9 cellular contexts compared by ENCODE assay signal in genomic region chr17:57940217-57940616, GRCh38. TPM values are rescaled to one million over a fixed set of nuclear protein-coding genes. Genes with fewer than 3 reads are reported as not detected.
DNase-seq lines count a peak whose midpoint lies in the region; ATAC-seq and TF ChIP-seq lines count a peak whose summit lies in the region.
"Had no signal": no experiment of that assay in that cellular context is flagged by ENCODE, and none has a peak within 500 bp of the region (broad histone marks: within the 10 kb centered on the region; RNA-seq: fewer than 3 reads in every experiment).

No MANE protein-coding gene starts in this region.

- no peaks in the 10 kb centered on the region for H3K36me3 ChIP-seq in esophagus squamous epithelium
- H3K36me3 ChIP-seq in skeletal muscle tissue (ENCODE audit: control insufficient read depth in 3 of 3, insufficient read depth in 3 of 3, low read length in 3 of 3), result no peaks in the 10 kb centered on the region
- no peaks in the 10 kb centered on the region for H3K36me3 ChIP-seq in left lung
- no peaks in the 10 kb centered on the region for H3K36me3 ChIP-seq in mesendoderm (ENCODE audit: control insufficient read depth, insufficient read depth, low read length)

- no peak overlapping the region for H2BK15ac ChIP-seq in mesendoderm (replicated peaks; ENCODE audit: low read depth)

- no peaks in the 10 kb centered on the region for H3K9me3 Mint-ChIP-seq in activated CD4-positive, alpha-beta T cell treated with anti-CD3 and anti-CD28 coated beads, Interleukin-2, amount 10 ng/mL, durations not matched to agents 7 days and 5 days
- H3K9me3 Mint-ChIP-seq: activated naive CD8-positive, alpha-beta T cell treated with anti-CD3 and anti-CD28 coated beads, Interleukin-2, amount 50 U/mL, for 24 hours had no signal

- no peak overlapping the region for H3K4me2 ChIP-seq in mesendoderm (ENCODE audit: low read length)

- H3K56ac ChIP-seq in mesendoderm (ENCODE audit: low read length), result no peak overlapping the region

- H3K18ac ChIP-seq in mesendoderm (ENCODE audit: low read length), result no peak overlapping the region

- no peak for TF ChIP-seq POLR2A in esophagus squamous epithelium (IDR thresholded peaks at IDR 0.05)

- H3K9me3 ChIP-seq in esophagus squamous epithelium (no peaks in the 10 kb centered on the region), skeletal muscle tissue (ENCODE audit: control insufficient read depth in 3 of 3, low read length in 3 of 3) (no peaks in the 10 kb centered on the region), left lung (no peaks in the 10 kb centered on the region)

- H3K23ac ChIP-seq in mesendoderm (ENCODE audit: low read length), result no peak overlapping the region

- H3K27ac ChIP-seq in esophagus squamous epithelium (peak overlapping the region; percentile 84 to 98 (median 90)), skeletal muscle tissue (ENCODE audit: low read depth, low read length) (peak overlapping the region; percentile 25), left lung (peak overlapping the region in 1 of 2 donors; percentile 50), mesendoderm (ENCODE audit: low read depth, low read length) (no peak overlapping the region)

- no peak overlapping the region for H3K4me3 Mint-ChIP-seq in activated CD4-positive, alpha-beta T cell treated with anti-CD3 and anti-CD28 coated beads, Interleukin-2, amount 10 ng/mL, durations not matched to agents 7 days and 5 days
- H3K4me3 Mint-ChIP-seq: activated naive CD8-positive, alpha-beta T cell treated with anti-CD3 and anti-CD28 coated beads, Interleukin-2, amount 50 U/mL, for 24 hours had no signal

- WGBS in esophagus squamous epithelium, 2 donors, result 48% methylated on average over 5 of the region's 5 CpGs
- WGBS in mesendoderm (ENCODE audit: extremely low coverage, insufficient coverage, low lambda C conversion rate), result no CpG with 5 or more reads among the region's 5 CpGs

- H3K27me3 Mint-ChIP-seq in activated CD4-positive, alpha-beta T cell treated with anti-CD3 and anti-CD28 coated beads, Interleukin-2, amount 10 ng/mL, durations not matched to agents 7 days and 5 days, result peaks cover 36% of the 10 kb centered on the region

- peaks cover 2% of the 10 kb centered on the region for H3K79me2 ChIP-seq in mesendoderm (ENCODE audit: control insufficient read depth, insufficient read depth, low read length)

- no peak overlapping the region for H3K4ac ChIP-seq in mesendoderm (ENCODE audit: low read depth, low read length)

- intact Hi-C loops in esophagus squamous epithelium (cut with DNase I) (loop anchor here (10.0 kb wide), 2 partner anchors 45 to 55 kb away; no protein-coding TSS in a partner anchor), left lung (cut with DNase I) (no loop called here)

- TF ChIP-seq CTCF in esophagus squamous epithelium (IDR thresholded peaks at IDR 0.05) (no peak), left lung (IDR thresholded peaks at IDR 0.05) (no peak)

- no peak overlapping the region for H4K8ac ChIP-seq in mesendoderm (ENCODE audit: low read depth, low read length)

- H3K27me3 ChIP-seq in esophagus squamous epithelium, result no peaks in the 10 kb centered on the region
- no peaks in the 10 kb centered on the region for H3K27me3 ChIP-seq in skeletal muscle tissue (ENCODE audit: control insufficient read depth in 3 of 3, insufficient read depth in 3 of 3, low read length in 3 of 3)
- H3K27me3 ChIP-seq in left lung, result no peaks in the 10 kb centered on the region
- H3K27me3 ChIP-seq in mesendoderm (ENCODE audit: insufficient read depth, low read length, poor library complexity), result no peaks in the 10 kb centered on the region

- no peak overlapping the region for H2BK5ac ChIP-seq in mesendoderm (ENCODE audit: low read length)

- CTCF ChIA-PET in activated CD4-positive, alpha-beta T cell treated with anti-CD3 and anti-CD28 coated beads, Interleukin-2, amount 10 ng/mL, durations not matched to agents 7 days and 5 days (lab: Charles Lee), result interaction anchor here (0.7 to 1.6 kb wide), 4 partner anchors 8 to 15 kb away, joined by 3 to 5 read pairs (median 4); partner anchors contain the start of gene CUEDC1

- H4K5ac ChIP-seq in mesendoderm (ENCODE audit: low read length), result no peak overlapping the region

- POLR2A ChIA-PET in activated CD4-positive, alpha-beta T cell treated with anti-CD3 and anti-CD28 coated beads, Interleukin-2, amount 10 ng/mL, durations not matched to agents 7 days and 5 days (lab: Charles Lee), result no interaction called here

- H3K27ac Mint-ChIP-seq in activated CD4-positive, alpha-beta T cell treated with anti-CD3 and anti-CD28 coated beads, Interleukin-2, amount 10 ng/mL, durations not matched to agents 7 days and 5 days, result no peak overlapping the region
- H3K27ac Mint-ChIP-seq: activated naive CD8-positive, alpha-beta T cell treated with anti-CD3 and anti-CD28 coated beads, Interleukin-2, amount 50 U/mL, for 24 hours had no signal

- peak overlapping the region in 1 of 3 donors; percentile 18 for H3K9ac ChIP-seq in skeletal muscle tissue (ENCODE audit: low read depth in 1 of 3, low read length in 3 of 3)
- H3K9ac ChIP-seq in mesendoderm (ENCODE audit: low read length), result no peak overlapping the region

- peaks cover 8% of the 10 kb centered on the region for H3K79me1 ChIP-seq in mesendoderm (ENCODE audit: low read length)

- H3K4me1 Mint-ChIP-seq in activated CD4-positive, alpha-beta T cell treated with anti-CD3 and anti-CD28 coated beads, Interleukin-2, amount 10 ng/mL, durations not matched to agents 7 days and 5 days, result peaks cover 5% of the 10 kb centered on the region

- ATAC-seq in left lung, result no peak

- no peak overlapping the region for H2BK120ac ChIP-seq in mesendoderm (ENCODE audit: low read depth, low read length)

- no peak overlapping the region for H2AK5ac ChIP-seq in mesendoderm (ENCODE audit: low read length)

- H3K4me3 ChIP-seq in esophagus squamous epithelium (no peak overlapping the region), skeletal muscle tissue (ENCODE audit: low read length in 3 of 3) (peak overlapping the region; percentile 13 to 38 (median 20)), left lung (no peak overlapping the region), mesendoderm (ENCODE audit: low read length) (no peak overlapping the region)

- DNase-seq in NCI-H1436 (lab: John Stamatoyannopoulos, UW) (peak; percentile 46), NCI-H1436 treated with DMSO at 0.1 percent for 48 hours (lab: John Stamatoyannopoulos, UW) (no peak), NCI-H526 treated with DMSO at 0.1 percent for 48 hours (lab: John Stamatoyannopoulos, UW) (peak; percentile 98), esophagus squamous epithelium (lab: John Stamatoyannopoulos, UW) (no peak), left lung (no peak), mesendoderm (no peak)
- no peak for DNase-seq in activated CD4-positive, alpha-beta T cell treated with anti-CD3 and anti-CD28 coated beads, Interleukin-2, amount 10 ng/mL, durations not matched to agents 7 days and 5 days

- H3K4me1 ChIP-seq in esophagus squamous epithelium (peaks cover 53 to 100% (median 77%) of the 10 kb centered on the region in 3 donors), skeletal muscle tissue (ENCODE audit: control insufficient read depth in 3 of 3, insufficient read depth in 3 of 3, low read length in 3 of 3) (peaks cover 77 to 80% (median 79%) of the 10 kb centered on the region in 3 donors), left lung (peaks cover 29 to 66% of the 10 kb centered on the region in 2 donors), mesendoderm (ENCODE audit: control insufficient read depth, low read depth, low read length) (peaks cover 8% of the 10 kb centered on the region)

- no peaks in the 10 kb centered on the region for H3K36me3 Mint-ChIP-seq in activated CD4-positive, alpha-beta T cell treated with anti-CD3 and anti-CD28 coated beads, Interleukin-2, amount 10 ng/mL, durations not matched to agents 7 days and 5 days (ENCODE audit: low read depth)

RNA-seq across cellular contexts. Expression of gene CUEDC1, which starts 15.0 kb away (rescaled TPM):
- total RNA-seq in esophagus squamous epithelium, result 10 to 100 TPM in 3 of 4 donors, 1 to 10 TPM in 1; 7.4 to 27.3 (median 18.4) TPM
- 10.4 TPM for total RNA-seq in skeletal muscle tissue
- under 1 TPM in 1 of 2 experiments, not detected in 1; 0.47 TPM for total RNA-seq in activated CD4-positive, alpha-beta T cell treated with anti-CD3 and anti-CD28 coated beads, Interleukin-2, amount 10 ng/mL, durations not matched to agents 7 days and 5 days
- total RNA-seq in left lung, result 10 to 100 TPM; 44.1 to 47.3 TPM
- polyA plus RNA-seq in mesendoderm (2013, experiment 1 of 2), result 7.0 TPM
- polyA plus RNA-seq in mesendoderm (2013, experiment 2 of 2), result 7.6 TPM

RNA-seq across cellular contexts. Expression of gene VEZF1, which starts 47.8 kb away (rescaled TPM):
- total RNA-seq in esophagus squamous epithelium (10 to 100 TPM; 20.3 to 61.4 (median 27.4) TPM), skeletal muscle tissue (30.3 TPM), left lung (10 to 100 TPM; 62.7 to 62.9 TPM)
- total RNA-seq in activated CD4-positive, alpha-beta T cell treated with anti-CD3 and anti-CD28 coated beads, Interleukin-2, amount 10 ng/mL, durations not matched to agents 7 days and 5 days, result 10 to 100 TPM; 46.7 to 52.0 TPM
- 43.9 TPM for polyA plus RNA-seq in mesendoderm (2013, experiment 1 of 2)
- 44.0 TPM for polyA plus RNA-seq in mesendoderm (2013, experiment 2 of 2)

Comparison
In these comparisons a context has a peak if more than half of its experiments do, and no peak if none do; other contexts are left out.
1. DNase-seq: peak in NCI-H1436 (single experiment) and NCI-H526 treated with DMSO at 0.1 percent for 48 hours (single experiment); none in NCI-H1436 treated with DMSO at 0.1 percent for 48 hours (single experiment), esophagus squamous epithelium (single experiment), activated CD4-positive, alpha-beta T cell treated with anti-CD3 and anti-CD28 coated beads, Interleukin-2, amount 10 ng/mL, durations not matched to agents 7 days and 5 days (single experiment), left lung (0 of 2) and mesendoderm (single experiment).
2. H3K4me3 ChIP-seq: peak in skeletal muscle tissue (3 of 3); none in esophagus squamous epithelium (0 of 4), left lung (0 of 2) and mesendoderm (single experiment).